In the genomic region with DNA sequence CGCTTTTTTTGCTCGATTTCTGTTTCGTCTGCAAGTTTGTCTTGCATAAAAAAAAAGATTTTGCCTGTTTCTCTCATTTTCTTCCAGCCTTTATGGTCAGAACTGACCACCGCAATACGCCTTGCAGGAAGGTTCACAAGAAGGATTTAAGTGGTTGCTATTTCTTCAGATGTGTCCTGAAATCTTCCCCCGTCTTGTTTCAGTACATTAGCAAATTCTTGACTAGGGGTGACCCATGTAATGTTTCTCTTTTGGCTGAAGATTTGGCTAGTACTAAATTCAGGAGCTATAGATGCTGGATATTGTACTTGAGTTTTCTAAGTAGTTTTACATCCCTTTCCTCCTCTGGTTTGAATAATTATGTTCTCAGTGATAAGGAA, we compare ENCODE assay signal across 8 cellular contexts. TPM values are rescaled to one million over a fixed set of nuclear protein-coding genes. Genes with fewer than 3 reads are reported as not detected.
A peak's percentile ranks its signal among the peaks of the same experiment; 100 is the strongest.
DNase-seq lines count a peak whose midpoint lies in the region; ATAC-seq and TF ChIP-seq lines count a peak whose summit lies in the region.

No MANE protein-coding gene starts in this region.

- H3K27me3 ChIP-seq in dorsolateral prefrontal cortex = no peaks in the 10 kb centered on the region

- H3K27ac ChIP-seq in C4-2B (peak overlapping the region; percentile 89; the same call in 1 of the 2 replicates), dorsolateral prefrontal cortex (peak overlapping the region in 58 of 59 donors; percentile 49 to 98 (median 92))

- intact Hi-C loops in dorsolateral prefrontal cortex (cut with DNase I) = loop anchor here (2.0 to 10.0 kb wide), 6 partner anchors 34 to 533 kb away; a partner anchor contains a TSS
- intact Hi-C loops in natural killer cell (cut with micrococcal nuclease) = loop anchor here (1.0 to 10.0 kb wide), 7 partner anchors 64 to 704 kb away; a partner anchor contains a TSS

- no peaks in the 10 kb centered on the region for H3K9me3 Mint-ChIP-seq in natural killer cell

- no peak for ATAC-seq in natural killer cell
- no peak for ATAC-seq in HG02973 (IDR thresholded peaks at IDR 0.05; ENCODE audit: unreplicated experiment)
- no peak for ATAC-seq in GM21576 (IDR thresholded peaks at IDR 0.05; ENCODE audit: unreplicated experiment)

- H3K4me1 Mint-ChIP-seq in natural killer cell = peaks cover 29 to 31% of the 10 kb centered on the region in 2 donors

- DNase-seq in NB4 (ENCODE audit: low read depth) = peak; percentile 30
- DNase-seq in dorsolateral prefrontal cortex = no peak
- no peak for DNase-seq in natural killer cell
- no peak for DNase-seq in mucosa of gallbladder (ENCODE audit: low spot score)
- no peak for DNase-seq in NOMO-1 treated with dmso at 0.1 percent for 144 hours (lab: John Stamatoyannopoulos, UW; ENCODE audit: unreplicated experiment)

- no peaks in the 10 kb centered on the region for H3K27me3 Mint-ChIP-seq in natural killer cell (ENCODE audit: low read depth in 2 of 2)

- no peak for TF ChIP-seq CTCF in C4-2B (conservative IDR thresholded peaks at IDR 0.05)
- TF ChIP-seq CTCF in NB4 (IDR thresholded peaks at IDR 0.05; ENCODE audit: low read depth, low read length) = no peak
- no peak for TF ChIP-seq CTCF in dorsolateral prefrontal cortex (IDR thresholded peaks at IDR 0.05 in 54 of 56, conservative IDR thresholded peaks at IDR 0.05 in 2 of 56; ENCODE audit: low read depth in 1 of 56, partially characterized antibody in 56 of 56)
- no peak for TF ChIP-seq CTCF in natural killer cell (IDR thresholded peaks at IDR 0.05)

- no peaks in the 10 kb centered on the region for H3K36me3 Mint-ChIP-seq in natural killer cell

- peak overlapping the region; percentile 83 for H3K4me3 Mint-ChIP-seq in natural killer cell

- H3K4me3 ChIP-seq in NB4 (ENCODE audit: low read depth, low read length) = peak overlapping the region; percentile 78
- peak overlapping the region; percentile 66 to 95 (median 84) for H3K4me3 ChIP-seq in dorsolateral prefrontal cortex

- H3K27ac Mint-ChIP-seq in natural killer cell = peak overlapping the region; percentile 79 to 94

- no peak for TF ChIP-seq POLR2A in NB4 (IDR thresholded peaks at IDR 0.05; ENCODE audit: extremely low read depth, insufficient read length)

RNA-seq across cellular contexts. Expression of a gene that starts 2.5 kb away (rescaled TPM):
- 100 to 1,000 TPM in 66 of 120 experiments, 10 to 100 TPM in 54; 42.7 to 292 (median 103) TPM for total RNA-seq in dorsolateral prefrontal cortex
- 10 to 100 TPM; 12.1 to 14.8 (median 12.2) TPM for total RNA-seq in natural killer cell
- total RNA-seq in mucosa of gallbladder = 33.2 TPM
